In genomic region chr1:202297291-202297690, GRCh38 we compare ENCODE assay signal across 29 cellular contexts.
"Had no signal": no experiment of that assay in that cellular context is flagged by ENCODE, and none has a peak within 500 bp of the region (broad histone marks: within the 10 kb centered on the region; RNA-seq: fewer than 3 reads in every experiment).

No MANE protein-coding gene starts in this region.

- ATAC-seq: activated CD4-positive, alpha-beta T cell treated with anti-CD3 and anti-CD28 coated beads for 36 hours; activated CD8-positive, alpha-beta T cell treated with anti-CD3 and anti-CD28 coated beads, Interleukin-2, amount 10 ng/mL, durations not matched to agents 7 days and 5 days; activated naive CD8-positive, alpha-beta T cell treated with anti-CD3 and anti-CD28 coated beads, Interleukin-2, amount 50 U/mL, for 24 hours; activated T-cell treated with anti-CD3 and anti-CD28 coated beads, Interleukin-2, amount 50 U/mL, for 72 hours; body of pancreas had no signal

- H3K36me3 Mint-ChIP-seq: activated CD4-positive, alpha-beta memory T cell treated with anti-CD3 and anti-CD28 coated beads for 36 hours; activated naive CD4-positive, alpha-beta T cell treated with anti-CD3 and anti-CD28 coated beads, Interleukin-2, amount 50 U/mL, for 24 hours; activated naive CD8-positive, alpha-beta T cell treated with anti-CD3 and anti-CD28 coated beads for 36 hours had no signal

- H3K36me3 ChIP-seq: adrenal gland, esophagus squamous epithelium had no signal

- DNase-seq: activated CD4-positive, alpha-beta memory T cell treated with anti-CD3 and anti-CD28 coated beads for 36 hours; activated CD4-positive, alpha-beta T cell treated with anti-CD3 and anti-CD28 coated beads for 36 hours; activated CD4-positive, alpha-beta T cell treated with anti-CD3 and anti-CD28 coated beads, Interleukin-2, amount 10 ng/mL, durations not matched to agents 24 days and 14 days; activated CD4-positive, CD25-positive, alpha-beta regulatory T cell; activated CD4-positive, CD25-positive, alpha-beta regulatory T cell treated with anti-CD3 and anti-CD28 coated beads, Interleukin-2, amount 50 U/mL, for 72 hours; activated CD8-positive, alpha-beta memory T cell treated with anti-CD3 and anti-CD28 coated beads, Interleukin-2, amount 50 U/mL, for 48 hours; activated CD8-positive, alpha-beta T cell treated with anti-CD3 and anti-CD28 coated beads, Interleukin-2, amount 10 ng/mL, durations not matched to agents 7 days and 5 days; activated effector memory CD4-positive, alpha-beta T cell treated with anti-CD3 and anti-CD28 coated beads, Interleukin-2, amount 50 U/mL, for 16 hours; activated naive CD4-positive, alpha-beta T cell treated with anti-CD3 and anti-CD28 coated beads for 36 hours; activated naive CD8-positive, alpha-beta T cell treated with anti-CD3 and anti-CD28 coated beads for 36 hours; activated naive CD8-positive, alpha-beta T cell treated with anti-CD3 and anti-CD28 coated beads, Interleukin-2, amount 50 U/mL, for 24 hours; activated T-cell treated with anti-CD3 and anti-CD28 coated beads for 4 hours; activated T-cell treated with anti-CD3 and anti-CD28 coated beads, Interleukin-2, amount 50 U/mL, for 24 hours; activated T-cell treated with anti-CD3 and anti-CD28 coated beads, Interleukin-2, amount 50 U/mL, for 72 hours; adrenal gland; amygdala; aorta; body of pancreas; caudate nucleus; cortex of kidney; dermis blood vessel endothelial cell; effector CD4-positive, alpha-beta T cell; esophagus squamous epithelium; foreskin melanocyte; head of caudate nucleus; T-helper 2 cell had no signal

- H3K27ac Mint-ChIP-seq: activated CD4-positive, alpha-beta memory T cell treated with anti-CD3 and anti-CD28 coated beads for 36 hours; activated CD4-positive, alpha-beta T cell treated with anti-CD3 and anti-CD28 coated beads for 36 hours; activated CD8-positive, alpha-beta T cell treated with anti-CD3 and anti-CD28 coated beads, Interleukin-2, amount 10 ng/mL, durations not matched to agents 7 days and 5 days; activated naive CD4-positive, alpha-beta T cell treated with anti-CD3 and anti-CD28 coated beads for 36 hours; activated naive CD4-positive, alpha-beta T cell treated with anti-CD3 and anti-CD28 coated beads, Interleukin-2, amount 50 U/mL, for 24 hours; activated naive CD8-positive, alpha-beta T cell treated with anti-CD3 and anti-CD28 coated beads for 36 hours; activated naive CD8-positive, alpha-beta T cell treated with anti-CD3 and anti-CD28 coated beads, Interleukin-2, amount 50 U/mL, for 24 hours; activated T-cell treated with anti-CD3 and anti-CD28 coated beads, Interleukin-2, amount 50 U/mL, for 24 hours; activated T-cell treated with anti-CD3 and anti-CD28 coated beads, Interleukin-2, amount 50 U/mL, for 72 hours; activated T-helper 2 cell treated with anti-CD3 and anti-CD28 coated beads, Interferon-gamma antibody, Interleukin-2, Interleukin-4, amounts not matched to agents 10 μg/mL and 5 μg/mL and 100 μg/mL, durations not matched to agents 14 hours and 24 hours and 36 hours had no signal

- H3K4me3 ChIP-seq: adrenal gland, body of pancreas, esophagus squamous epithelium had no signal

- H3K4me1 ChIP-seq: adrenal gland, body of pancreas, esophagus squamous epithelium had no signal

- H3K27me3 Mint-ChIP-seq: activated CD4-positive, alpha-beta memory T cell treated with anti-CD3 and anti-CD28 coated beads for 36 hours; activated CD4-positive, alpha-beta T cell treated with anti-CD3 and anti-CD28 coated beads for 36 hours; activated naive CD4-positive, alpha-beta T cell treated with anti-CD3 and anti-CD28 coated beads, Interleukin-2, amount 50 U/mL, for 24 hours; activated naive CD8-positive, alpha-beta T cell treated with anti-CD3 and anti-CD28 coated beads for 36 hours; activated T-cell treated with anti-CD3 and anti-CD28 coated beads, Interleukin-2, amount 50 U/mL, for 24 hours had no signal

- H3K9me3 Mint-ChIP-seq: activated CD4-positive, alpha-beta memory T cell treated with anti-CD3 and anti-CD28 coated beads for 36 hours; activated CD4-positive, alpha-beta T cell treated with anti-CD3 and anti-CD28 coated beads, Interleukin-2, amount 10 ng/mL, durations not matched to agents 24 days and 14 days; activated naive CD4-positive, alpha-beta T cell treated with anti-CD3 and anti-CD28 coated beads for 36 hours; activated naive CD4-positive, alpha-beta T cell treated with anti-CD3 and anti-CD28 coated beads, Interleukin-2, amount 50 U/mL, for 24 hours; activated naive CD8-positive, alpha-beta T cell treated with anti-CD3 and anti-CD28 coated beads for 36 hours; activated naive CD8-positive, alpha-beta T cell treated with anti-CD3 and anti-CD28 coated beads, Interleukin-2, amount 50 U/mL, for 24 hours; activated T-cell treated with anti-CD3 and anti-CD28 coated beads, Interleukin-2, amount 50 U/mL, for 24 hours; activated T-cell treated with anti-CD3 and anti-CD28 coated beads, Interleukin-2, amount 50 U/mL, for 72 hours; activated T-helper 2 cell treated with anti-CD3 and anti-CD28 coated beads, Interferon-gamma antibody, Interleukin-2, Interleukin-4, amounts not matched to agents 10 μg/mL and 5 μg/mL and 100 μg/mL, durations not matched to agents 14 hours and 24 hours and 36 hours had no signal

- H3K9me3 ChIP-seq: adrenal gland, body of pancreas, esophagus squamous epithelium had no signal

- H3K4me3 Mint-ChIP-seq: activated CD4-positive, alpha-beta memory T cell treated with anti-CD3 and anti-CD28 coated beads for 36 hours; activated CD4-positive, alpha-beta T cell treated with anti-CD3 and anti-CD28 coated beads for 36 hours; activated CD4-positive, alpha-beta T cell treated with anti-CD3 and anti-CD28 coated beads, Interleukin-2, amount 10 ng/mL, durations not matched to agents 24 days and 14 days; activated CD8-positive, alpha-beta T cell treated with anti-CD3 and anti-CD28 coated beads, Interleukin-2, amount 10 ng/mL, durations not matched to agents 7 days and 5 days; activated naive CD4-positive, alpha-beta T cell treated with anti-CD3 and anti-CD28 coated beads for 36 hours; activated naive CD4-positive, alpha-beta T cell treated with anti-CD3 and anti-CD28 coated beads, Interleukin-2, amount 50 U/mL, for 24 hours; activated naive CD8-positive, alpha-beta T cell treated with anti-CD3 and anti-CD28 coated beads for 36 hours; activated naive CD8-positive, alpha-beta T cell treated with anti-CD3 and anti-CD28 coated beads, Interleukin-2, amount 50 U/mL, for 24 hours; activated T-cell treated with anti-CD3 and anti-CD28 coated beads, Interleukin-2, amount 50 U/mL, for 24 hours; activated T-cell treated with anti-CD3 and anti-CD28 coated beads, Interleukin-2, amount 50 U/mL, for 72 hours had no signal

- H3K27me3 ChIP-seq: adrenal gland, body of pancreas had no signal

- H3K27ac ChIP-seq: adrenal gland, body of pancreas, epithelial cell of prostate, esophagus squamous epithelium had no signal
